Comparison of ENCODE assay signal across 5 cellular contexts in genomic region chr6:117014641-117015473, GRCh38.
DNase-seq lines count a peak whose midpoint lies in the region; ATAC-seq, FAIRE-seq and TF ChIP-seq lines count a peak whose summit lies in the region.
"Not testable (repeated sequence)": the region's sequence is repeated elsewhere in the genome, so short reads cannot be mapped to it uniquely, and the experiment has no call there.

No MANE protein-coding gene starts in this region.

- not testable (repeated sequence) for TF ChIP-seq POLR2A in spleen (IDR thresholded peaks at IDR 0.05)

- H3K4me3 Mint-ChIP-seq in GM23338: not testable (repeated sequence)

- H4K20me1 ChIP-seq in GM23338 (replicated peaks; ENCODE audit: insufficient read depth): not testable (repeated sequence)

- intact Hi-C loops in left ventricle myocardium superior (cut with micrococcal nuclease); kidney (cut with DNase I); spleen (cut with DNase I; ENCODE audit: low total_unique reads): not testable (repeated sequence)

- not testable (repeated sequence) for H3K9me2 ChIP-seq in GM23338 (ENCODE audit: insufficient read depth)

- H3K9me3 Mint-ChIP-seq in GM23338: peaks cover 10% of the 10 kb centered on the region

- H3K27ac Mint-ChIP-seq in GM23338: not testable (repeated sequence)

- H3K4me2 ChIP-seq in GM23338: not testable (repeated sequence)

- H3K36me3 ChIP-seq in GM23338 (ENCODE audit: insufficient read depth); kidney (ENCODE audit: control insufficient read depth in 1 of 2, insufficient read depth in 2 of 2, low read length in 2 of 2); spleen: not testable (repeated sequence)

- not testable (repeated sequence) for H3K27me3 ChIP-seq in GM23338 (ENCODE audit: insufficient read depth); spleen (replicated peaks in 1 of 7)

- not testable (repeated sequence) for FAIRE-seq in kidney (lab: Jason Lieb, UNC)

- not testable (repeated sequence) for H3F3A ChIP-seq in GM23338 (replicated peaks; ENCODE audit: low read depth)

- H3K36me3 Mint-ChIP-seq in GM23338 (ENCODE audit: low read depth): not testable (repeated sequence)

- TF ChIP-seq CTCF in GM23338 (conservative IDR thresholded peaks at IDR 0.05; ENCODE audit: low read depth in 2 of 2); kidney (IDR thresholded peaks at IDR 0.05; ENCODE audit: borderline replicate concordance, extremely low read depth, insufficient read depth); spleen (IDR thresholded peaks at IDR 0.05 in 8 of 11, conservative IDR thresholded peaks at IDR 0.05 in 3 of 11): not testable (repeated sequence)

- H3K4me1 Mint-ChIP-seq in GM23338: not testable (repeated sequence)

- H3K9me3 ChIP-seq in kidney (ENCODE audit: control insufficient read depth in 1 of 2, low read length in 2 of 2): not testable (repeated sequence)
- H3K9me3 ChIP-seq in spleen: peaks cover 0 to 23% (median 15%) of the 10 kb centered on the region in 8 donors

- WGBS in spleen, 5 donors: 90 to 96% (median 93%) methylated on average over 22 to 43 of the region's 43 CpGs

- 0 out of 3 replicates have a peak, but pooled peaks have one; percentile 34 for ATAC-seq in GM23338
- ATAC-seq in left ventricle myocardium superior: not testable (repeated sequence)

- not testable (repeated sequence) for H2AFZ ChIP-seq in GM23338

- H3K27me3 Mint-ChIP-seq in GM23338 (ENCODE audit: insufficient read depth, low read depth, poor library complexity): not testable (repeated sequence)

- H3K4me3 ChIP-seq in GM23338; kidney (ENCODE audit: low read length in 2 of 2); spleen: not testable (repeated sequence)

- not testable (repeated sequence) for H3K9ac ChIP-seq in kidney (ENCODE audit: low read length in 2 of 2)

- not testable (repeated sequence) for H3K79me2 ChIP-seq in GM23338 (replicated peaks; ENCODE audit: insufficient read depth)

- not testable (repeated sequence) for H3K27ac ChIP-seq in GM23338 (ENCODE audit: low read depth); kidney (ENCODE audit: low read depth in 2 of 2, low read length in 2 of 2); spleen

- not testable (repeated sequence) for DNase-seq in GM23338 (ENCODE audit: low spot score)
- peak; percentile 3 for DNase-seq in cortex of kidney (lab: John Stamatoyannopoulos, UW)
- peak; percentile 14 for DNase-seq in left ventricle myocardium superior
- DNase-seq in kidney: peak; percentile 59
- peak; percentile 68 for DNase-seq in spleen

- not testable (repeated sequence) for H3K4me1 ChIP-seq in GM23338 (ENCODE audit: insufficient read depth); kidney (ENCODE audit: control insufficient read depth in 1 of 2, insufficient read depth in 1 of 2, low read depth in 1 of 2, low read length in 2 of 2); spleen
